Comparison of ENCODE assay signal across 8 cellular contexts in genomic region chr10:50624154-50624865, GRCh38. TPM values are rescaled to one million over a fixed set of nuclear protein-coding genes. Genes with fewer than 3 reads are reported as not detected.
DNase-seq lines count a peak whose midpoint lies in the region; ATAC-seq and TF ChIP-seq lines count a peak whose summit lies in the region.

No MANE protein-coding gene starts in this region.

- peaks cover 5% of the 10 kb centered on the region for H3K36me3 Mint-ChIP-seq in nephron progenitor cell (ENCODE audit: low read depth)

- in situ Hi-C loops in GM23248 (cut with MboI), result no loop called here

- H3K9me3 Mint-ChIP-seq in nephron progenitor cell, result no peaks in the 10 kb centered on the region

- WGBS in GM23248 (ENCODE audit: low coverage in 1 of 2, low lambda C conversion rate in 2 of 2, missing lambda C conversion rate in 2 of 2), 2 experiments, result 0 to 1% methylated on average over 28 to 47 of the region's 58 CpGs

- H3K4me1 ChIP-seq in DND-41 (ENCODE audit: insufficient read depth, low read length) (no peaks in the 10 kb centered on the region), GM23248 (ENCODE audit: insufficient read depth) (peaks cover 13% of the 10 kb centered on the region)

- peak overlapping the region; percentile 92 for H3K4me3 Mint-ChIP-seq in nephron progenitor cell

- H3K36me3 ChIP-seq in DND-41 (ENCODE audit: insufficient read depth, low read length) (no peaks in the 10 kb centered on the region), GM23248 (ENCODE audit: low read depth) (no peaks in the 10 kb centered on the region), KOPT-K1 (ENCODE audit: insufficient read depth, low read length) (no peaks in the 10 kb centered on the region)

- H3K4me2 ChIP-seq in DND-41 (ENCODE audit: insufficient read depth, low read length) (no peak overlapping the region), GM23248 (ENCODE audit: unreplicated experiment) (peak overlapping the region; percentile 99)

- H3K79me2 ChIP-seq in DND-41 (ENCODE audit: insufficient read depth, low read length) (no peaks in the 10 kb centered on the region), GM23248 (ENCODE audit: insufficient read depth) (peaks cover 24% of the 10 kb centered on the region)

- H3K9me3 ChIP-seq in DND-41 (ENCODE audit: insufficient read depth, low read length, severe bottlenecking), result no peaks in the 10 kb centered on the region
- no peaks in the 10 kb centered on the region for H3K9me3 ChIP-seq in GM23248 (ENCODE audit: low read depth)
- no peaks in the 10 kb centered on the region for H3K9me3 ChIP-seq in KOPT-K1 (ENCODE audit: insufficient read depth, low read length, poor library complexity, severe bottlenecking)

- H3K27me3 ChIP-seq in DND-41 (ENCODE audit: insufficient read depth, low read length, poor library complexity) (peaks cover 44% of the 10 kb centered on the region), GM23248 (replicated peaks; ENCODE audit: insufficient read depth) (no peaks in the 10 kb centered on the region)

- H3K9ac ChIP-seq in DND-41 (ENCODE audit: low read depth, low read length) (no peak overlapping the region), GM23248 (peak overlapping the region; percentile 97)

- TF ChIP-seq CTCF in DND-41 (IDR thresholded peaks at IDR 0.05; ENCODE audit: borderline replicate concordance, extremely low read depth, low read length, poor library complexity, severe bottlenecking) (no peak), fibroblast of pulmonary artery (IDR thresholded peaks at IDR 0.05; ENCODE audit: low read length, missing control alignments) (no peak), nephron progenitor cell (IDR thresholded peaks at IDR 0.05) (no peak)

- H4K20me1 ChIP-seq in DND-41 (ENCODE audit: insufficient read depth, low read length) (no peaks in the 10 kb centered on the region), GM23248 (ENCODE audit: insufficient read depth) (no peaks in the 10 kb centered on the region)

- H3K4me1 Mint-ChIP-seq in nephron progenitor cell, result peaks cover 48% of the 10 kb centered on the region

- H2AFZ ChIP-seq in DND-41 (ENCODE audit: low read depth, low read length), result no peak overlapping the region
- H2AFZ ChIP-seq in GM23248, result peak overlapping the region; percentile 95

- H3K27me3 Mint-ChIP-seq in nephron progenitor cell (ENCODE audit: low read depth, poor library complexity), result peaks cover 2% of the 10 kb centered on the region

- H3K27ac ChIP-seq in DND-41 (ENCODE audit: low read length), result no peak overlapping the region
- H3K27ac ChIP-seq in GM23248, result peak overlapping the region; percentile 98
- H3K27ac ChIP-seq in KOPT-K1 (ENCODE audit: low read depth, low read length, poor library complexity, severe bottlenecking), result peak overlapping the region; percentile 74

- peak; percentile 71 for ATAC-seq in DND-41 (ENCODE audit: insufficient read depth, low read depth)
- peak; percentile 74 for ATAC-seq in stimulated activated naive CD8-positive, alpha-beta T cell treated with anti-CD3 and anti-CD28 coated beads, Interleukin-15, Interleukin-2, amounts not matched to agents 100 U/mL and 50 U/mL, for 24 hours

- DNase-seq in DND-41 (peak; percentile 65), GM23248 (peak; percentile 98), RPMI8226 (peak; percentile 93), fibroblast of pulmonary artery (ENCODE audit: low read depth) (peak; percentile 96), nephron progenitor cell (peak; percentile 98)
- DNase-seq in activated T-helper 9 cell treated with anti-CD3 and anti-CD28 coated beads, Interleukin-2, amount 50 U/mL, for 16 hours (ENCODE audit: low read depth), result peak; percentile 96
- peak; percentile 98 for DNase-seq in stimulated activated naive CD8-positive, alpha-beta T cell treated with anti-CD3 and anti-CD28 coated beads, Interleukin-15, Interleukin-2, amounts not matched to agents 100 U/mL and 50 U/mL, for 24 hours

- H3K27ac Mint-ChIP-seq in nephron progenitor cell, result peak overlapping the region; percentile 99

- no peak overlapping the region for H3K4me3 ChIP-seq in DND-41 (ENCODE audit: low read depth in 1 of 2, low read length in 2 of 2)
- peak overlapping the region; percentile 90 for H3K4me3 ChIP-seq in GM23248
- peak overlapping the region; percentile 81 for H3K4me3 ChIP-seq in fibroblast of pulmonary artery (replicated peaks; ENCODE audit: low read depth, low read length)

- H3K9me2 ChIP-seq in GM23248 (ENCODE audit: insufficient read depth), result no peaks in the 10 kb centered on the region

- H3F3A ChIP-seq in GM23248 (ENCODE audit: insufficient read depth), result peaks cover 23% of the 10 kb centered on the region

RNA-seq across cellular contexts. Expression of gene SGMS1, which starts 0.6 kb away (rescaled TPM):
- total RNA-seq in GM23248 (2014; rRNA removed; shearing (Covaris generic)), result 53.6 and 71.3 TPM in 2 replicates
- polyA plus RNA-seq in GM23248 (2016; fragmentation: Nextera tagmentation; extraction: Ambion mirVana), result 22.7 and 25.1 TPM in 2 replicates

Comparison
In these comparisons a context has a peak if more than half of its experiments do, and no peak if none do; other contexts are left out.
1. H3K4me3 ChIP-seq: peak in GM23248 (single experiment) and fibroblast of pulmonary artery (single experiment); none in DND-41 (0 of 2).
2. Peak in every context shown above with its lines, with median percentiles within 50 percentile points of each other: DNase-seq.